22 cellular contexts compared by ENCODE assay signal in the genomic region with DNA sequence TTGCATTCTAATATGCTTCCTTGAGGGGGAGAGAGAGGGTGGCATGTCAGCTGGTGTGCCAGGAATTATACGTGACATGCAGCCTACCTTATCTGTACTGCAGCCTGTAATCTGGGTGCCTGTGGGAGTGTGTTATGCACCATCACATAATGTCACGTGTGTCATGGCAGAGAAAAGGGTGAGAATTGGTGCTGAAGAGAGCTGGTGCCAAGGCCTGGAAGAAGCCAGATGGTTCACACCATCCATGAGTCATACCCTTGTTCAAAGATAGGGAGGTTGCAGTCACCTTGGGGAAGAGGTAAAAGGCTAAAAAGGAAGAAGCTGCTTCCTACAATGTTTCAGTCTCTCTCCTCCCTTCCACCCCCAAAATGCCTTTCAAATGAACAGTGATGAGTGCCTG. TPM values are rescaled to one million over a fixed set of nuclear protein-coding genes. Genes with fewer than 3 reads are reported as not detected.
DNase-seq lines count a peak whose midpoint lies in the region; ATAC-seq and TF ChIP-seq lines count a peak whose summit lies in the region.
"Had no signal": no experiment of that assay in that cellular context is flagged by ENCODE, and none has a peak within 500 bp of the region (broad histone marks: within the 10 kb centered on the region; RNA-seq: fewer than 3 reads in every experiment).

No MANE protein-coding gene starts in this region.

- intact Hi-C loops in lower leg skin (cut with DNase I; ENCODE audit: low total_unique reads), result no loop called here

- peak; percentile 67 for ATAC-seq in activated naive CD8-positive, alpha-beta T cell treated with anti-CD3 and anti-CD28 coated beads, Interleukin-2, amount 50 U/mL, for 24 hours
- ATAC-seq in natural killer cell treated with Interleukin-12 subunit alpha and Interleukin-12 subunit beta and Interleukin-15 and Interleukin-18, amount 100 ng/mL, for 72 hours, result no peak
- ATAC-seq: GM12878 had no signal

- DNase-seq in activated CD4-positive, alpha-beta T cell treated with anti-CD3 and anti-CD28 coated beads, Interleukin-2, amount 10 ng/mL, durations not matched to agents 7 days and 5 days, result no peak
- DNase-seq in activated CD4-positive, alpha-beta T cell treated with anti-CD3 and anti-CD28 coated beads for 4 hours, result no peak
- DNase-seq in HFFc6, result no peak
- DNase-seq in activated naive CD8-positive, alpha-beta T cell treated with anti-CD3 and anti-CD28 coated beads, Interleukin-2, amount 50 U/mL, for 24 hours, result no peak
- no peak for DNase-seq in natural killer cell treated with Interleukin-12 subunit alpha and Interleukin-12 subunit beta and Interleukin-15 and Interleukin-18, amount 100 ng/mL, for 72 hours (ENCODE audit: low spot score)
- no peak for DNase-seq in lower leg skin (ENCODE audit: low spot score in 2 of 2)
- no peak for DNase-seq in DMS79 treated with DMSO at 0.1 percent for 48 hours (lab: John Stamatoyannopoulos, UW)
- DNase-seq in GF-D8 (lab: John Stamatoyannopoulos, UW), result no peak
- DNase-seq: C1 segment of cervical spinal cord; DMS 273 treated with DMSO at 0.1 percent for 48 hours; GDM1; midbrain; NCI-H1436; NCI-H748 treated with DMSO at 0.1 percent for 48 hours; Peyer's patch; spleen; stimulated activated CD8-positive, alpha-beta memory T cell treated with anti-CD3 and anti-CD28 coated beads, Interleukin-4, amount 100 ng/mL, for 48 hours; T1000 had no signal

- no peaks in the 10 kb centered on the region for H3K9me3 Mint-ChIP-seq in activated CD4-positive, alpha-beta T cell treated with anti-CD3 and anti-CD28 coated beads, Interleukin-2, amount 10 ng/mL, durations not matched to agents 7 days and 5 days
- H3K9me3 Mint-ChIP-seq in HFFc6, result no peaks in the 10 kb centered on the region
- H3K9me3 Mint-ChIP-seq in activated naive CD8-positive, alpha-beta T cell treated with anti-CD3 and anti-CD28 coated beads, Interleukin-2, amount 50 U/mL, for 24 hours, result no peaks in the 10 kb centered on the region
- no peaks in the 10 kb centered on the region for H3K9me3 Mint-ChIP-seq in natural killer cell treated with Interleukin-12 subunit alpha and Interleukin-12 subunit beta and Interleukin-15 and Interleukin-18, amount 100 ng/mL, for 72 hours

- peaks cover 48% of the 10 kb centered on the region for H3K4me1 Mint-ChIP-seq in activated CD4-positive, alpha-beta T cell treated with anti-CD3 and anti-CD28 coated beads, Interleukin-2, amount 10 ng/mL, durations not matched to agents 7 days and 5 days
- peaks cover 26% of the 10 kb centered on the region for H3K4me1 Mint-ChIP-seq in HFFc6 (ENCODE audit: low read depth)
- peaks cover 45% of the 10 kb centered on the region for H3K4me1 Mint-ChIP-seq in activated naive CD8-positive, alpha-beta T cell treated with anti-CD3 and anti-CD28 coated beads, Interleukin-2, amount 50 U/mL, for 24 hours
- H3K4me1 Mint-ChIP-seq in natural killer cell treated with Interleukin-12 subunit alpha and Interleukin-12 subunit beta and Interleukin-15 and Interleukin-18, amount 100 ng/mL, for 72 hours (ENCODE audit: low read depth in 2 of 2), result peaks cover 51% of the 10 kb centered on the region in 2 donors

- POLR2A ChIA-PET in activated CD4-positive, alpha-beta T cell treated with anti-CD3 and anti-CD28 coated beads, Interleukin-2, amount 10 ng/mL, durations not matched to agents 7 days and 5 days (lab: Charles Lee), result no interaction called here

- WGBS in lower leg skin, 2 donors, result 58 to 61% methylated on average over 2 of the region's 2 CpGs

- H3K4me3 Mint-ChIP-seq in activated CD4-positive, alpha-beta T cell treated with anti-CD3 and anti-CD28 coated beads, Interleukin-2, amount 10 ng/mL, durations not matched to agents 7 days and 5 days, result no peak overlapping the region
- no peak overlapping the region for H3K4me3 Mint-ChIP-seq in HFFc6
- no peak overlapping the region for H3K4me3 Mint-ChIP-seq in activated naive CD8-positive, alpha-beta T cell treated with anti-CD3 and anti-CD28 coated beads, Interleukin-2, amount 50 U/mL, for 24 hours
- no peak overlapping the region for H3K4me3 Mint-ChIP-seq in natural killer cell treated with Interleukin-12 subunit alpha and Interleukin-12 subunit beta and Interleukin-15 and Interleukin-18, amount 100 ng/mL, for 72 hours

- no peak overlapping the region for H3K4me3 ChIP-seq in lower leg skin (ENCODE audit: low read depth, poor library complexity, severe bottlenecking)
- H3K4me3 ChIP-seq: GM12878, Peyer's patch, spleen, thoracic aorta had no signal

- no peaks in the 10 kb centered on the region for H3K27me3 Mint-ChIP-seq in activated CD4-positive, alpha-beta T cell treated with anti-CD3 and anti-CD28 coated beads, Interleukin-2, amount 10 ng/mL, durations not matched to agents 7 days and 5 days
- H3K27me3 Mint-ChIP-seq in HFFc6 (ENCODE audit: insufficient read depth), result no peaks in the 10 kb centered on the region; the same call in 1 of the 2 replicates
- no peaks in the 10 kb centered on the region for H3K27me3 Mint-ChIP-seq in activated naive CD8-positive, alpha-beta T cell treated with anti-CD3 and anti-CD28 coated beads, Interleukin-2, amount 50 U/mL, for 24 hours
- no peaks in the 10 kb centered on the region for H3K27me3 Mint-ChIP-seq in natural killer cell treated with Interleukin-12 subunit alpha and Interleukin-12 subunit beta and Interleukin-15 and Interleukin-18, amount 100 ng/mL, for 72 hours

- TF ChIP-seq POLR2A in lower leg skin (IDR thresholded peaks at IDR 0.05), result no peak

- CTCF ChIA-PET in activated CD4-positive, alpha-beta T cell treated with anti-CD3 and anti-CD28 coated beads, Interleukin-2, amount 10 ng/mL, durations not matched to agents 7 days and 5 days (lab: Charles Lee), result interaction anchor here (0.6 to 9.2 kb wide), 5 partner anchors 9 to 697 kb away, joined by 3 to 93 read pairs (median 4); partner anchors contain the start of gene OGG1

- H3K27ac Mint-ChIP-seq in activated CD4-positive, alpha-beta T cell treated with anti-CD3 and anti-CD28 coated beads, Interleukin-2, amount 10 ng/mL, durations not matched to agents 7 days and 5 days, result peak overlapping the region; percentile 23
- H3K27ac Mint-ChIP-seq in HFFc6, result peak overlapping the region; percentile 57; the same call in 1 of the 2 replicates
- peak overlapping the region; percentile 14 for H3K27ac Mint-ChIP-seq in activated naive CD8-positive, alpha-beta T cell treated with anti-CD3 and anti-CD28 coated beads, Interleukin-2, amount 50 U/mL, for 24 hours
- peak overlapping the region; percentile 44 to 84 for H3K27ac Mint-ChIP-seq in natural killer cell treated with Interleukin-12 subunit alpha and Interleukin-12 subunit beta and Interleukin-15 and Interleukin-18, amount 100 ng/mL, for 72 hours

- H3K36me3 Mint-ChIP-seq in activated CD4-positive, alpha-beta T cell treated with anti-CD3 and anti-CD28 coated beads, Interleukin-2, amount 10 ng/mL, durations not matched to agents 7 days and 5 days (ENCODE audit: low read depth), result peaks cover 66% of the 10 kb centered on the region
- H3K36me3 Mint-ChIP-seq in HFFc6 (ENCODE audit: low read depth), result peaks cover 30% of the 10 kb centered on the region
- H3K36me3 Mint-ChIP-seq in activated naive CD8-positive, alpha-beta T cell treated with anti-CD3 and anti-CD28 coated beads, Interleukin-2, amount 50 U/mL, for 24 hours (ENCODE audit: low read depth), result peaks cover 46% of the 10 kb centered on the region
- H3K36me3 Mint-ChIP-seq in natural killer cell treated with Interleukin-12 subunit alpha and Interleukin-12 subunit beta and Interleukin-15 and Interleukin-18, amount 100 ng/mL, for 72 hours, result peaks cover 29% of the 10 kb centered on the region

- TF ChIP-seq CTCF in HFFc6 (IDR thresholded peaks at IDR 0.05) (no peak), lower leg skin (IDR thresholded peaks at IDR 0.05) (no peak)

RNA-seq across cellular contexts. Expression of gene BRPF1, which starts 5.3 kb away (rescaled TPM):
- 10 to 100 TPM; 51.3 to 51.6 TPM for total RNA-seq in activated CD4-positive, alpha-beta T cell treated with anti-CD3 and anti-CD28 coated beads, Interleukin-2, amount 10 ng/mL, durations not matched to agents 7 days and 5 days
- 10 to 100 TPM; 14.4 to 18.4 (median 17.1) TPM for total RNA-seq in HFFc6 (2021; fragmentation: NEBNext Ultra II Directional; extraction: Animal tissue kit (Norgen Biotek cat#: 25700))
- total RNA-seq in natural killer cell treated with Interleukin-12 subunit alpha and Interleukin-12 subunit beta and Interleukin-15 and Interleukin-18, amount 100 ng/mL, for 72 hours, result 10 to 100 TPM; 51.9 to 62.3 TPM
- 10 to 100 TPM; 20.1 to 27.2 (median 22.5) TPM for total RNA-seq in lower leg skin

RNA-seq across cellular contexts. Expression of gene OGG1, which starts 12.9 kb away (rescaled TPM):
- 10 to 100 TPM; 42.3 to 47.9 TPM for total RNA-seq in activated CD4-positive, alpha-beta T cell treated with anti-CD3 and anti-CD28 coated beads, Interleukin-2, amount 10 ng/mL, durations not matched to agents 7 days and 5 days
- total RNA-seq in HFFc6 (2021; fragmentation: NEBNext Ultra II Directional; extraction: Animal tissue kit (Norgen Biotek cat#: 25700)), result 10 to 100 TPM; 17.7 to 26.2 (median 23.7) TPM
- total RNA-seq in natural killer cell treated with Interleukin-12 subunit alpha and Interleukin-12 subunit beta and Interleukin-15 and Interleukin-18, amount 100 ng/mL, for 72 hours, result 10 to 100 TPM; 35.9 to 42.5 TPM
- total RNA-seq in lower leg skin, result 10 to 100 TPM in 3 of 4 donors, 1 to 10 TPM in 1; 7.9 to 27.2 (median 17.4) TPM

RNA-seq across cellular contexts. Expression of gene CAMK1, which starts 32.9 kb away (rescaled TPM):
- total RNA-seq in activated CD4-positive, alpha-beta T cell treated with anti-CD3 and anti-CD28 coated beads, Interleukin-2, amount 10 ng/mL, durations not matched to agents 7 days and 5 days, result 10 to 100 TPM; 18.8 to 19.0 TPM
- 10 to 100 TPM; 22.1 to 33.0 (median 28.8) TPM for total RNA-seq in HFFc6 (2021; fragmentation: NEBNext Ultra II Directional; extraction: Animal tissue kit (Norgen Biotek cat#: 25700))
- 10 to 100 TPM; 19.8 to 24.4 TPM for total RNA-seq in natural killer cell treated with Interleukin-12 subunit alpha and Interleukin-12 subunit beta and Interleukin-15 and Interleukin-18, amount 100 ng/mL, for 72 hours
- total RNA-seq in lower leg skin, result 10 to 100 TPM in 1 of 4 donors, 1 to 10 TPM in 3; 3.1 to 10.1 (median 9.4) TPM

RNA-seq across cellular contexts. Expression of gene CPNE9, which starts 33.2 kb away (rescaled TPM):
- total RNA-seq in activated CD4-positive, alpha-beta T cell treated with anti-CD3 and anti-CD28 coated beads, Interleukin-2, amount 10 ng/mL, durations not matched to agents 7 days and 5 days, result under 1 TPM in 1 of 2 experiments, not detected in 1; 0.25 TPM
- not detected for total RNA-seq in HFFc6 (2021; fragmentation: NEBNext Ultra II Directional; extraction: Animal tissue kit (Norgen Biotek cat#: 25700))
- total RNA-seq in natural killer cell treated with Interleukin-12 subunit alpha and Interleukin-12 subunit beta and Interleukin-15 and Interleukin-18, amount 100 ng/mL, for 72 hours, result under 1 TPM in 1 of 2 donors, not detected in 1; 0.29 TPM
- total RNA-seq in lower leg skin, result 1 to 10 TPM in 2 of 4 donors, under 1 TPM in 2; 0.54 to 1.6 (median 1.1) TPM
- total RNA-seq: A673, cardiac septum, GM12878, Peyer's patch, thoracic aorta had no signal

RNA-seq across cellular contexts. Expression of gene TADA3, which starts 55.4 kb away (rescaled TPM):
- total RNA-seq in activated CD4-positive, alpha-beta T cell treated with anti-CD3 and anti-CD28 coated beads, Interleukin-2, amount 10 ng/mL, durations not matched to agents 7 days and 5 days, result 10 to 100 TPM; 77.6 to 82.3 TPM
- total RNA-seq in HFFc6 (2021; fragmentation: NEBNext Ultra II Directional; extraction: Animal tissue kit (Norgen Biotek cat#: 25700)), result 10 to 100 TPM; 69.2 to 84.9 (median 77.0) TPM
- 10 to 100 TPM; 58.3 to 65.6 TPM for total RNA-seq in natural killer cell treated with Interleukin-12 subunit alpha and Interleukin-12 subunit beta and Interleukin-15 and Interleukin-18, amount 100 ng/mL, for 72 hours
- 10 to 100 TPM; 42.1 to 53.2 (median 47.0) TPM for total RNA-seq in lower leg skin

Comparison
In these comparisons a context has a peak if more than half of its experiments do, and no peak if none do; other contexts are left out.
1. H3K27ac Mint-ChIP-seq: peak in every context shown above with its lines; median percentile 64 in natural killer cell treated with Interleukin-12 subunit alpha and Interleukin-12 subunit beta and Interleukin-15 and Interleukin-18, amount 100 ng/mL, for 72 hours; 57 in HFFc6; 23 in activated CD4-positive, alpha-beta T cell treated with anti-CD3 and anti-CD28 coated beads, Interleukin-2, amount 10 ng/mL, durations not matched to agents 7 days and 5 days; 14 in activated naive CD8-positive, alpha-beta T cell treated with anti-CD3 and anti-CD28 coated beads, Interleukin-2, amount 50 U/mL, for 24 hours.